ENCODE assay signal across 21 cellular contexts in the genomic region with DNA sequence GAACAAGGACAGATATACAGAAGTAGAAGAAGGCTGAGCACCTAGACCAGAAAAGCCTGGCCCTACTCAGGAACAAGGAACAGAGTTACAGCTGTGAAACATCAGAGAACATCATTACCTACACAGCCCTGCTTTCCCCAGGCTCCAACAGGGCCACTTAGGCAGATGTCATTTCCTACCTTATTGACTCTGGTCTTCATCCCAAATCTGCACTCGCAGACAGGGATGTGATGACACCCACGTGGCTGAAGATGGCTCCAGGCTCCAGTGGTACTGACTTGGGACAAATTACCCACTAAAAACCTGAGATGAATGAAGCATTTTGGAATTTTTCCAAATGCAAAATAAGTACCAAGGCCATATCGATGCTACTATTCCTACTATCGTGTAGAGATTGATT. TPM values are rescaled to one million over a fixed set of nuclear protein-coding genes. Genes with fewer than 3 reads are reported as not detected.
"Had no signal": no experiment of that assay in that cellular context is flagged by ENCODE, and none has a peak within 500 bp of the region (broad histone marks: within the 10 kb centered on the region; RNA-seq: fewer than 3 reads in every experiment).

No MANE protein-coding gene starts in this region.

- H3K4me3 Mint-ChIP-seq: immature natural killer cell, natural killer cell, neural crest cell had no signal

- ATAC-seq: gastrocnemius medialis, natural killer cell had no signal

- DNase-seq: effector memory CD4-positive, alpha-beta T cell; gastrocnemius medialis; glutamatergic neuron; immature natural killer cell; natural killer cell; posterior cingulate gyrus; sigmoid colon; stimulated activated CD4-positive, alpha-beta T cell treated with anti-CD3 and anti-CD28 coated beads, Interleukin-2, amount 100 ng/mL, for 24 hours; stimulated activated CD4-positive, alpha-beta T cell treated with anti-CD3 and anti-CD28 coated beads, Interleukin-4, amount 100 ng/mL, for 4 hours; stimulated activated naive CD4-positive, alpha-beta T cell; stomach; transverse colon had no signal

- H3K36me3 Mint-ChIP-seq: immature natural killer cell, natural killer cell had no signal

- H3K27me3 ChIP-seq: esophagus muscularis mucosa, gastrocnemius medialis, right atrium auricular region, sigmoid colon, stomach, transverse colon had no signal

- H3K9me3 ChIP-seq: esophagus muscularis mucosa, gastrocnemius medialis, right atrium auricular region, sigmoid colon, stomach, thoracic aorta, transverse colon had no signal

- H3K4me3 ChIP-seq: esophagus muscularis mucosa, gastrocnemius medialis, right atrium auricular region, sigmoid colon, skin epidermis, stomach, thoracic aorta, transverse colon had no signal

- H3K27ac Mint-ChIP-seq: immature natural killer cell, natural killer cell had no signal

- H3K27ac ChIP-seq: epithelial cell of prostate, esophagus muscularis mucosa, gastrocnemius medialis, right atrium auricular region, sigmoid colon, skin epidermis, stomach, thoracic aorta, transverse colon had no signal

- H3K36me3 ChIP-seq: esophagus muscularis mucosa, gastrocnemius medialis, right atrium auricular region, sigmoid colon, stomach, thoracic aorta, transverse colon had no signal

- H3K9me3 Mint-ChIP-seq: immature natural killer cell, natural killer cell, neural crest cell had no signal

RNA-seq across cellular contexts. Expression of gene SSUH2, which starts 18.0 kb away (rescaled TPM):
- total RNA-seq: fibroblast of villous mesenchyme, lung microvascular endothelial cell, natural killer cell, osteocyte had no signal
- polyA plus RNA-seq: immature natural killer cell had no signal
